1 cellular context compared by ENCODE assay signal in the genomic region with DNA sequence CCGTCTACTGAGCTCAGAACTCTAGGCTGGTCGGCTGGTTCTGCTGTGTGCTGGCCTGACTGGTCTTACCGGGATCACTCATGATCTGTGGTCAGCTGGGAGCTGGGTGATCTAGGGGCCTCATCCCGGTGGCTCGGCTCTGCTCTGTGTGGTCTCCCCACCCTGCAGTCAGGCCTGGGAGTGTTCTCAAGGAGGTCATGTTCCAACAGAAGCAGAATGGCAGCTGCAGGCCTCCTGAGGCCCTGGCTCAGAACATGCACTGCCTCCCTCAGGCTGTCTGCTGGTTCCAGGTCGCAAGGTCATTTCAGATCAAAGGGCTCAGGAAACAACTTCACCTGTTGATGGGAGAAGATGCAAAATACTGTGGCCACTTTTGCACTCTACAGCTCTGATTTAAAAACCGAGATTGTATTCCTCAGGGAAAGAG.
TF ChIP-seq lines count a peak whose summit lies in the region.

No MANE protein-coding gene starts in this region.

TF ChIP-seq in HepG2, 621 proteins besides CTCF, POLR2A, EP300 and RAD21 (continued from another document and continues in another):
- TF ChIP-seq, protein P1, sequence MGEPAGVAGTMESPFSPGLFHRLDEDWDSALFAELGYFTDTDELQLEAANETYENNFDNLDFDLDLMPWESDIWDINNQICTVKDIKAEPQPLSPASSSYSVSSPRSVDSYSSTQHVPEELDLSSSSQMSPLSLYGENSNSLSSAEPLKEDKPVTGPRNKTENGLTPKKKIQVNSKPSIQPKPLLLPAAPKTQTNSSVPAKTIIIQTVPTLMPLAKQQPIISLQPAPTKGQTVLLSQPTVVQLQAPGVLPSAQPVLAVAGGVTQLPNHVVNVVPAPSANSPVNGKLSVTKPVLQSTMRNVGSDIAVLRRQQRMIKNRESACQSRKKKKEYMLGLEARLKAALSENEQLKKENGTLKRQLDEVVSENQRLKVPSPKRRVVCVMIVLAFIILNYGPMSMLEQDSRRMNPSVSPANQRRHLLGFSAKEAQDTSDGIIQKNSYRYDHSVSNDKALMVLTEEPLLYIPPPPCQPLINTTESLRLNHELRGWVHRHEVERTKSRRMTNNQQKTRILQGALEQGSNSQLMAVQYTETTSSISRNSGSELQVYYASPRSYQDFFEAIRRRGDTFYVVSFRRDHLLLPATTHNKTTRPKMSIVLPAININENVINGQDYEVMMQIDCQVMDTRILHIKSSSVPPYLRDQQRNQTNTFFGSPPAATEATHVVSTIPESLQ (CRISPR knock-in tag; conservative IDR thresholded peaks at IDR 0.05) = no peak
- no peak for TF ChIP-seq IKZF4 (CRISPR knock-in tag; IDR thresholded peaks at IDR 0.05; ENCODE audit: borderline replicate concordance, low read depth, not compliant biosample characterization)
- TF ChIP-seq, protein P2, sequence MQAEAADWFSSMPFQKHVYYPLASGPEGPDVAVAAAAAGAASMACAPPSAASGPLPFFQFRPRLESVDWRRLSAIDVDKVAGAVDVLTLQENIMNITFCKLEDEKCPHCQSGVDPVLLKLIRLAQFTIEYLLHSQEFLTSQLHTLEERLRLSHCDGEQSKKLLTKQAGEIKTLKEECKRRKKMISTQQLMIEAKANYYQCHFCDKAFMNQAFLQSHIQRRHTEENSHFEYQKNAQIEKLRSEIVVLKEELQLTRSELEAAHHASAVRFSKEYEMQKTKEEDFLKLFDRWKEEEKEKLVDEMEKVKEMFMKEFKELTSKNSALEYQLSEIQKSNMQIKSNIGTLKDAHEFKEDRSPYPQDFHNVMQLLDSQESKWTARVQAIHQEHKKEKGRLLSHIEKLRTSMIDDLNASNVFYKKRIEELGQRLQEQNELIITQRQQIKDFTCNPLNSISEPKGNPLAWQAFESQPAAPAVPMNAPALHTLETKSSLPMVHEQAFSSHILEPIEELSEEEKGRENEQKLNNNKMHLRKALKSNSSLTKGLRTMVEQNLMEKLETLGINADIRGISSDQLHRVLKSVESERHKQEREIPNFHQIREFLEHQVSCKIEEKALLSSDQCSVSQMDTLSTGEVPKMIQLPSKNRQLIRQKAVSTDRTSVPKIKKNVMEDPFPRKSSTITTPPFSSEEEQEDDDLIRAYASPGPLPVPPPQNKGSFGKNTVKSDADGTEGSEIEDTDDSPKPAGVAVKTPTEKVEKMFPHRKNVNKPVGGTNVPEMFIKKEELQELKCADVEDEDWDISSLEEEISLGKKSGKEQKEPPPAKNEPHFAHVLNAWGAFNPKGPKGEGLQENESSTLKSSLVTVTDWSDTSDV (CRISPR knock-in tag; IDR thresholded peaks at IDR 0.05) = no peak
- TF ChIP-seq, protein P3, sequence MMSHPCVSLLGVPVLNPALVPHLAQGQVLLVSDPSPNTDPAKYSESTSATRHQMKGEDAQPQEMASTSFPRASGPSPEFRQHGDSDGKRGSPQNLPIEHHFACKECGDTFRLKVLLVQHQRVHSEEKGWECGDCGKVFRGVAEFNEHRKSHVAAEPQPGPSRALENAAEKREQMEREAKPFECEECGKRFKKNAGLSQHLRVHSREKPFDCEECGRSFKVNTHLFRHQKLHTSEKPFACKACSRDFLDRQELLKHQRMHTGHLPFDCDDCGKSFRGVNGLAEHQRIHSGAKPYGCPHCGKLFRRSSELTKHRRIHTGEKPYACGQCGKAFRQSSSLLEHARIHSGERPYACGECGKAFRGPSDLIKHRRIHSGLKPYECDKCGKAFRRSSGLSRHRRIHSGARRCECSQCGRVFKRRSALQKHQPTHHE (CRISPR knock-in tag; IDR thresholded peaks at IDR 0.05; ENCODE audit: borderline replicate concordance) = no peak
- no peak for TF ChIP-seq SIN3A (IDR thresholded peaks at IDR 0.05; ENCODE audit: borderline replicate concordance, low read depth, low read length)
- TF ChIP-seq, protein P4, sequence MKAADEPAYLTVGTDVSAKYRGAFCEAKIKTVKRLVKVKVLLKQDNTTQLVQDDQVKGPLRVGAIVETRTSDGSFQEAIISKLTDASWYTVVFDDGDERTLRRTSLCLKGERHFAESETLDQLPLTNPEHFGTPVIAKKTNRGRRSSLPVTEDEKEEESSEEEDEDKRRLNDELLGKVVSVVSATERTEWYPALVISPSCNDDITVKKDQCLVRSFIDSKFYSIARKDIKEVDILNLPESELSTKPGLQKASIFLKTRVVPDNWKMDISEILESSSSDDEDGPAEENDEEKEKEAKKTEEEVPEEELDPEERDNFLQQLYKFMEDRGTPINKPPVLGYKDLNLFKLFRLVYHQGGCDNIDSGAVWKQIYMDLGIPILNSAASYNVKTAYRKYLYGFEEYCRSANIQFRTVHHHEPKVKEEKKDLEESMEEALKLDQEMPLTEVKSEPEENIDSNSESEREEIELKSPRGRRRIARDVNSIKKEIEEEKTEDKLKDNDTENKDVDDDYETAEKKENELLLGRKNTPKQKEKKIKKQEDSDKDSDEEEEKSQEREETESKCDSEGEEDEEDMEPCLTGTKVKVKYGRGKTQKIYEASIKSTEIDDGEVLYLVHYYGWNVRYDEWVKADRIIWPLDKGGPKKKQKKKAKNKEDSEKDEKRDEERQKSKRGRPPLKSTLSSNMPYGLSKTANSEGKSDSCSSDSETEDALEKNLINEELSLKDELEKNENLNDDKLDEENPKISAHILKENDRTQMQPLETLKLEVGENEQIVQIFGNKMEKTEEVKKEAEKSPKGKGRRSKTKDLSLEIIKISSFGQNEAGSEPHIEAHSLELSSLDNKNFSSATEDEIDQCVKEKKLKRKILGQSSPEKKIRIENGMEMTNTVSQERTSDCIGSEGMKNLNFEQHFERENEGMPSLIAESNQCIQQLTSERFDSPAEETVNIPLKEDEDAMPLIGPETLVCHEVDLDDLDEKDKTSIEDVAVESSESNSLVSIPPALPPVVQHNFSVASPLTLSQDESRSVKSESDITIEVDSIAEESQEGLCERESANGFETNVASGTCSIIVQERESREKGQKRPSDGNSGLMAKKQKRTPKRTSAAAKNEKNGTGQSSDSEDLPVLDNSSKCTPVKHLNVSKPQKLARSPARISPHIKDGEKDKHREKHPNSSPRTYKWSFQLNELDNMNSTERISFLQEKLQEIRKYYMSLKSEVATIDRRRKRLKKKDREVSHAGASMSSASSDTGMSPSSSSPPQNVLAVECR (CRISPR knock-in tag; IDR thresholded peaks at IDR 0.05; ENCODE audit: borderline replicate concordance) = peak; percentile 62; the same call in 1 of the 2 replicates
- TF ChIP-seq, protein P5, sequence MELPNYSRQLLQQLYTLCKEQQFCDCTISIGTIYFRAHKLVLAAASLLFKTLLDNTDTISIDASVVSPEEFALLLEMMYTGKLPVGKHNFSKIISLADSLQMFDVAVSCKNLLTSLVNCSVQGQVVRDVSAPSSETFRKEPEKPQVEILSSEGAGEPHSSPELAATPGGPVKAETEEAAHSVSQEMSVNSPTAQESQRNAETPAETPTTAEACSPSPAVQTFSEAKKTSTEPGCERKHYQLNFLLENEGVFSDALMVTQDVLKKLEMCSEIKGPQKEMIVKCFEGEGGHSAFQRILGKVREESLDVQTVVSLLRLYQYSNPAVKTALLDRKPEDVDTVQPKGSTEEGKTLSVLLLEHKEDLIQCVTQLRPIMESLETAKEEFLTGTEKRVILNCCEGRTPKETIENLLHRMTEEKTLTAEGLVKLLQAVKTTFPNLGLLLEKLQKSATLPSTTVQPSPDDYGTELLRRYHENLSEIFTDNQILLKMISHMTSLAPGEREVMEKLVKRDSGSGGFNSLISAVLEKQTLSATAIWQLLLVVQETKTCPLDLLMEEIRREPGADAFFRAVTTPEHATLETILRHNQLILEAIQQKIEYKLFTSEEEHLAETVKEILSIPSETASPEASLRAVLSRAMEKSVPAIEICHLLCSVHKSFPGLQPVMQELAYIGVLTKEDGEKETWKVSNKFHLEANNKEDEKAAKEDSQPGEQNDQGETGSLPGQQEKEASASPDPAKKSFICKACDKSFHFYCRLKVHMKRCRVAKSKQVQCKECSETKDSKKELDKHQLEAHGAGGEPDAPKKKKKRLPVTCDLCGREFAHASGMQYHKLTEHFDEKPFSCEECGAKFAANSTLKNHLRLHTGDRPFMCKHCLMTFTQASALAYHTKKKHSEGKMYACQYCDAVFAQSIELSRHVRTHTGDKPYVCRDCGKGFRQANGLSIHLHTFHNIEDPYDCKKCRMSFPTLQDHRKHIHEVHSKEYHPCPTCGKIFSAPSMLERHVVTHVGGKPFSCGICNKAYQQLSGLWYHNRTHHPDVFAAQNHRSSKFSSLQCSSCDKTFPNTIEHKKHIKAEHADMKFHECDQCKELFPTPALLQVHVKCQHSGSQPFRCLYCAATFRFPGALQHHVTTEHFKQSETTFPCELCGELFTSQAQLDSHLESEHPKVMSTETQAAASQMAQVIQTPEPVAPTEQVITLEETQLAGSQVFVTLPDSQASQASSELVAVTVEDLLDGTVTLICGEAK (IDR thresholded peaks at IDR 0.05) = no peak
- TF ChIP-seq, protein P5 (CRISPR knock-in tag; IDR thresholded peaks at IDR 0.05) = no peak
- no peak for TF ChIP-seq FLYWCH1 (CRISPR knock-in tag; IDR thresholded peaks at IDR 0.05)
- no peak for TF ChIP-seq ZNF782 (CRISPR knock-in tag; IDR thresholded peaks at IDR 0.05; ENCODE audit: borderline replicate concordance)
- TF ChIP-seq NFYC (CRISPR knock-in tag; IDR thresholded peaks at IDR 0.05) = no peak
- no peak for TF ChIP-seq ZNF780A (CRISPR knock-in tag; IDR thresholded peaks at IDR 0.05)
- 0 out of 2 replicates have a peak, but pooled peaks have one; percentile 24 for TF ChIP-seq ZNF354B (CRISPR knock-in tag; IDR thresholded peaks at IDR 0.05)
- no peak for TF ChIP-seq SKI (IDR thresholded peaks at IDR 0.05; ENCODE audit: partially characterized antibody)
- no peak for TF ChIP-seq ZFP90 (CRISPR knock-in tag; IDR thresholded peaks at IDR 0.05; ENCODE audit: borderline replicate concordance)
- no peak for TF ChIP-seq FOXP1 (IDR thresholded peaks at IDR 0.05)
- TF ChIP-seq FOXP1 (CRISPR knock-in tag; IDR thresholded peaks at IDR 0.05) = peak; percentile 74
- TF ChIP-seq ZNF839 (CRISPR knock-in tag; IDR thresholded peaks at IDR 0.05; ENCODE audit: borderline replicate concordance) = peak; percentile 26; the same call in 1 of the 2 replicates
- TF ChIP-seq, protein P6, sequence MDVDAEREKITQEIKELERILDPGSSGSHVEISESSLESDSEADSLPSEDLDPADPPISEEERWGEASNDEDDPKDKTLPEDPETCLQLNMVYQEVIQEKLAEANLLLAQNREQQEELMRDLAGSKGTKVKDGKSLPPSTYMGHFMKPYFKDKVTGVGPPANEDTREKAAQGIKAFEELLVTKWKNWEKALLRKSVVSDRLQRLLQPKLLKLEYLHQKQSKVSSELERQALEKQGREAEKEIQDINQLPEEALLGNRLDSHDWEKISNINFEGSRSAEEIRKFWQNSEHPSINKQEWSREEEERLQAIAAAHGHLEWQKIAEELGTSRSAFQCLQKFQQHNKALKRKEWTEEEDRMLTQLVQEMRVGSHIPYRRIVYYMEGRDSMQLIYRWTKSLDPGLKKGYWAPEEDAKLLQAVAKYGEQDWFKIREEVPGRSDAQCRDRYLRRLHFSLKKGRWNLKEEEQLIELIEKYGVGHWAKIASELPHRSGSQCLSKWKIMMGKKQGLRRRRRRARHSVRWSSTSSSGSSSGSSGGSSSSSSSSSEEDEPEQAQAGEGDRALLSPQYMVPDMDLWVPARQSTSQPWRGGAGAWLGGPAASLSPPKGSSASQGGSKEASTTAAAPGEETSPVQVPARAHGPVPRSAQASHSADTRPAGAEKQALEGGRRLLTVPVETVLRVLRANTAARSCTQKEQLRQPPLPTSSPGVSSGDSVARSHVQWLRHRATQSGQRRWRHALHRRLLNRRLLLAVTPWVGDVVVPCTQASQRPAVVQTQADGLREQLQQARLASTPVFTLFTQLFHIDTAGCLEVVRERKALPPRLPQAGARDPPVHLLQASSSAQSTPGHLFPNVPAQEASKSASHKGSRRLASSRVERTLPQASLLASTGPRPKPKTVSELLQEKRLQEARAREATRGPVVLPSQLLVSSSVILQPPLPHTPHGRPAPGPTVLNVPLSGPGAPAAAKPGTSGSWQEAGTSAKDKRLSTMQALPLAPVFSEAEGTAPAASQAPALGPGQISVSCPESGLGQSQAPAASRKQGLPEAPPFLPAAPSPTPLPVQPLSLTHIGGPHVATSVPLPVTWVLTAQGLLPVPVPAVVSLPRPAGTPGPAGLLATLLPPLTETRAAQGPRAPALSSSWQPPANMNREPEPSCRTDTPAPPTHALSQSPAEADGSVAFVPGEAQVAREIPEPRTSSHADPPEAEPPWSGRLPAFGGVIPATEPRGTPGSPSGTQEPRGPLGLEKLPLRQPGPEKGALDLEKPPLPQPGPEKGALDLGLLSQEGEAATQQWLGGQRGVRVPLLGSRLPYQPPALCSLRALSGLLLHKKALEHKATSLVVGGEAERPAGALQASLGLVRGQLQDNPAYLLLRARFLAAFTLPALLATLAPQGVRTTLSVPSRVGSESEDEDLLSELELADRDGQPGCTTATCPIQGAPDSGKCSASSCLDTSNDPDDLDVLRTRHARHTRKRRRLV (CRISPR knock-in tag; IDR thresholded peaks at IDR 0.05) = no peak
- TF ChIP-seq NR2C2 (CRISPR knock-in tag; IDR thresholded peaks at IDR 0.05; ENCODE audit: borderline replicate concordance) = peak; percentile 68
- TF ChIP-seq JUND (CRISPR knock-in tag; IDR thresholded peaks at IDR 0.05) = no peak
- TF ChIP-seq RAD51 (IDR thresholded peaks at IDR 0.05; ENCODE audit: borderline replicate concordance) = no peak
- TF ChIP-seq NAIF1 (CRISPR knock-in tag; IDR thresholded peaks at IDR 0.05; ENCODE audit: borderline replicate concordance) = no peak
- no peak for TF ChIP-seq CHD4 (IDR thresholded peaks at IDR 0.05; ENCODE audit: borderline replicate concordance, low read length)
- TF ChIP-seq ZNF101 (CRISPR knock-in tag; IDR thresholded peaks at IDR 0.05; ENCODE audit: borderline replicate concordance, low read depth) = no peak
- TF ChIP-seq GATAD1 (CRISPR knock-in tag; IDR thresholded peaks at IDR 0.05) = no peak
- no peak for TF ChIP-seq KLF12 (CRISPR knock-in tag; IDR thresholded peaks at IDR 0.05; ENCODE audit: borderline replicate concordance)
- no peak for TF ChIP-seq ZNF557 (CRISPR knock-in tag; IDR thresholded peaks at IDR 0.05)
- TF ChIP-seq NR3C1 (CRISPR knock-in tag; IDR thresholded peaks at IDR 0.05) = no peak
- peak; percentile 81; the same call in 1 of the 2 replicates for TF ChIP-seq SNAPC2 (CRISPR knock-in tag; IDR thresholded peaks at IDR 0.05)
- no peak for TF ChIP-seq KLF13 (CRISPR knock-in tag; IDR thresholded peaks at IDR 0.05)
